ENCODE assay signal across 8 cellular contexts in genomic region chr1:167713330-167714081, GRCh38. TPM values are rescaled to one million over a fixed set of nuclear protein-coding genes. Genes with fewer than 3 reads are reported as not detected.
DNase-seq lines count a peak whose midpoint lies in the region; ATAC-seq and TF ChIP-seq lines count a peak whose summit lies in the region.

No MANE protein-coding gene starts in this region.

- H3K18ac ChIP-seq in trophoblast cell (ENCODE audit: low read length): peak overlapping the region; percentile 7

- peak overlapping the region; percentile 74 for H3K4me2 ChIP-seq in trophoblast cell (ENCODE audit: low read length)

- ATAC-seq in activated CD8-positive, alpha-beta T cell treated with anti-CD3 and anti-CD28 coated beads, Interleukin-2, amount 10 ng/mL, durations not matched to agents 7 days and 5 days: no peak
- no peak for ATAC-seq in HG03135 (IDR thresholded peaks at IDR 0.05; ENCODE audit: unreplicated experiment)
- no peak for ATAC-seq in GM18909 (IDR thresholded peaks at IDR 0.05; ENCODE audit: poor library complexity, unreplicated experiment)

- H3K36me3 ChIP-seq in HUES6 (ENCODE audit: control insufficient read depth, insufficient read depth, low read length) (no peaks in the 10 kb centered on the region), trophoblast cell (ENCODE audit: control insufficient read depth in 1 of 2, insufficient read depth in 2 of 2, low read length in 2 of 2) (no peaks in the 10 kb centered on the region)

- no peak for TF ChIP-seq CTCF in AG04449 (IDR thresholded peaks at IDR 0.05; ENCODE audit: insufficient read depth, low read length, missing control alignments)
- no peak for TF ChIP-seq CTCF in fibroblast of pulmonary artery (IDR thresholded peaks at IDR 0.05; ENCODE audit: low read length, missing control alignments)

- peak overlapping the region; percentile 21 for H2BK120ac ChIP-seq in trophoblast cell (ENCODE audit: insufficient read depth, low read length, poor library complexity)

- peak overlapping the region; percentile 37 for H3K14ac ChIP-seq in trophoblast cell (ENCODE audit: low read length)

- H4K12ac ChIP-seq in trophoblast cell (ENCODE audit: low read depth, low read length): no peak overlapping the region

- no peak overlapping the region for H2AK5ac ChIP-seq in trophoblast cell (ENCODE audit: low read length)

- H3K27me3 ChIP-seq in HUES6 (ENCODE audit: control insufficient read depth, insufficient read depth, low read length) (peaks cover 21% of the 10 kb centered on the region), trophoblast cell (ENCODE audit: insufficient read depth, low read length) (no peaks in the 10 kb centered on the region)

- H3K79me2 ChIP-seq in trophoblast cell (ENCODE audit: control insufficient read depth, insufficient read depth, low read length, poor library complexity): peaks cover 5% of the 10 kb centered on the region

- H3K9me3 ChIP-seq in HUES6 (ENCODE audit: control insufficient read depth, insufficient read depth, low read depth, low read length) (no peaks in the 10 kb centered on the region), trophoblast cell (ENCODE audit: insufficient read depth, low read depth, low read length) (no peaks in the 10 kb centered on the region)

- POLR2A ChIA-PET in AG04449 (lab: Yijun Ruan, JAX): interaction anchor here (0.9 kb wide), 1 partner anchor 8 kb away, joined by 3 read pairs; the partner anchor contains the start of gene MPZL1
- POLR2A ChIA-PET in activated CD8-positive, alpha-beta T cell treated with anti-CD3 and anti-CD28 coated beads, Interleukin-2, amount 10 ng/mL, durations not matched to agents 7 days and 5 days (lab: Charles Lee): interaction anchor here (0.8 to 2.8 kb wide), 4 partner anchors 82 to 494 kb away, joined by 3 to 15 read pairs (median 6); partner anchors contain the start of genes DCAF6 and MPC2

- H3K4ac ChIP-seq in trophoblast cell (ENCODE audit: low read depth, low read length): no peak overlapping the region

- peaks cover 17% of the 10 kb centered on the region for H3K79me1 ChIP-seq in trophoblast cell (ENCODE audit: low read length)

- H4K8ac ChIP-seq in trophoblast cell (ENCODE audit: low read depth, low read length): peak overlapping the region; percentile 32

- H3K4me3 Mint-ChIP-seq in activated CD8-positive, alpha-beta T cell treated with anti-CD3 and anti-CD28 coated beads, Interleukin-2, amount 10 ng/mL, durations not matched to agents 7 days and 5 days: peak overlapping the region; percentile 91

- peaks cover 10% of the 10 kb centered on the region for H3K4me1 ChIP-seq in HUES6 (ENCODE audit: control insufficient read depth, insufficient read depth, low read length)
- peaks cover 14% of the 10 kb centered on the region in 2 experiments for H3K4me1 ChIP-seq in trophoblast cell (ENCODE audit: control insufficient read depth in 1 of 2, insufficient read depth in 2 of 2, low read length in 2 of 2)

- peak overlapping the region; percentile 15 for H4K91ac ChIP-seq in trophoblast cell (ENCODE audit: low read depth, low read length)

- H3K4me3 ChIP-seq in AG04449 (ENCODE audit: low read depth, low read length): peak overlapping the region; percentile 99
- H3K4me3 ChIP-seq in HUES6 (ENCODE audit: low read depth, low read length): peak overlapping the region; percentile 84
- peak overlapping the region; percentile 79 for H3K4me3 ChIP-seq in fibroblast of pulmonary artery (replicated peaks; ENCODE audit: low read depth, low read length)
- peak overlapping the region; percentile 86 for H3K4me3 ChIP-seq in trophoblast cell (ENCODE audit: low read depth, low read length)

- peak overlapping the region; percentile 55 for H3K23ac ChIP-seq in trophoblast cell (ENCODE audit: low read length)

- H3K36me3 Mint-ChIP-seq in activated CD8-positive, alpha-beta T cell treated with anti-CD3 and anti-CD28 coated beads, Interleukin-2, amount 10 ng/mL, durations not matched to agents 7 days and 5 days (ENCODE audit: low read depth): peaks cover 7% of the 10 kb centered on the region

- no peak overlapping the region for H2BK5ac ChIP-seq in trophoblast cell (ENCODE audit: low read depth, low read length, poor library complexity)

- H3K4me1 Mint-ChIP-seq in activated CD8-positive, alpha-beta T cell treated with anti-CD3 and anti-CD28 coated beads, Interleukin-2, amount 10 ng/mL, durations not matched to agents 7 days and 5 days (ENCODE audit: low read depth): peaks cover 28% of the 10 kb centered on the region

- H3K27me3 Mint-ChIP-seq in activated CD8-positive, alpha-beta T cell treated with anti-CD3 and anti-CD28 coated beads, Interleukin-2, amount 10 ng/mL, durations not matched to agents 7 days and 5 days (ENCODE audit: low read depth): peaks cover 11% of the 10 kb centered on the region

- CTCF ChIA-PET in AG04449 (lab: Yijun Ruan, JAX): interaction anchor here (0.7 to 4.9 kb wide), 7 partner anchors 11 to 372 kb away, joined by 3 to 26 read pairs (median 3); no protein-coding TSS in a partner anchor
- CTCF ChIA-PET in activated CD8-positive, alpha-beta T cell treated with anti-CD3 and anti-CD28 coated beads, Interleukin-2, amount 10 ng/mL, durations not matched to agents 7 days and 5 days (lab: Charles Lee): interaction anchor here (0.8 to 5.3 kb wide), 10 partner anchors 10 to 494 kb away, joined by 3 to 35 read pairs (median 12); no protein-coding TSS in a partner anchor

- peak overlapping the region; percentile 80 for H3K27ac Mint-ChIP-seq in activated CD8-positive, alpha-beta T cell treated with anti-CD3 and anti-CD28 coated beads, Interleukin-2, amount 10 ng/mL, durations not matched to agents 7 days and 5 days

- peak overlapping the region; percentile 5 for H2BK12ac ChIP-seq in trophoblast cell (ENCODE audit: low read length)

- peak overlapping the region; percentile 77 for H2AFZ ChIP-seq in trophoblast cell (ENCODE audit: insufficient read depth, low read length, poor library complexity)

- H3K9ac ChIP-seq in HUES6 (ENCODE audit: low read length) (peak overlapping the region; percentile 79), trophoblast cell (ENCODE audit: low read length) (peak overlapping the region; percentile 6)

- no CpG with 5 or more reads among the region's 31 CpGs for WGBS in trophoblast cell (ENCODE audit: extremely low coverage, insufficient coverage, insufficient read length)

- no peaks in the 10 kb centered on the region for H3K9me3 Mint-ChIP-seq in activated CD8-positive, alpha-beta T cell treated with anti-CD3 and anti-CD28 coated beads, Interleukin-2, amount 10 ng/mL, durations not matched to agents 7 days and 5 days (ENCODE audit: insufficient read depth)

- no peak for DNase-seq in AG04449 (ENCODE audit: low read depth, low spot score)
- peak; percentile 35 for DNase-seq in activated CD8-positive, alpha-beta T cell treated with anti-CD3 and anti-CD28 coated beads, Interleukin-2, amount 10 ng/mL, durations not matched to agents 7 days and 5 days
- peak; percentile 40 for DNase-seq in fibroblast of pulmonary artery (ENCODE audit: low read depth)
- DNase-seq in trophoblast cell: peak in 1 of 2 donors; percentile 56
- no peak for DNase-seq in H4 (ENCODE audit: low spot score)

- H3K27ac ChIP-seq in HUES6 (ENCODE audit: low read depth, low read length) (no peak overlapping the region), trophoblast cell (ENCODE audit: low read depth, low read length) (peak overlapping the region; percentile 0)

RNA-seq across cellular contexts. Expression of gene MPZL1, which starts 8.3 kb away (rescaled TPM):
- total RNA-seq in activated CD8-positive, alpha-beta T cell treated with anti-CD3 and anti-CD28 coated beads, Interleukin-2, amount 10 ng/mL, durations not matched to agents 7 days and 5 days: 10 to 100 TPM; 12.5 to 13.6 TPM
- polyA plus RNA-seq in trophoblast cell (2013): 335 and 346 TPM in 2 replicates
- total RNA-seq in H4 (2014; rRNA removed; shearing (Covaris generic)): 59.2 and 76.5 TPM in 2 replicates

Comparison
In these comparisons a context has a peak if more than half of its experiments do, and no peak if none do; other contexts are left out.
1. DNase-seq: peak in activated CD8-positive, alpha-beta T cell treated with anti-CD3 and anti-CD28 coated beads, Interleukin-2, amount 10 ng/mL, durations not matched to agents 7 days and 5 days (single experiment) and fibroblast of pulmonary artery (single experiment); none in AG04449 (single experiment) and H4 (single experiment).
2. Peak in every context shown above with its lines, with median percentiles within 50 percentile points of each other: H3K4me3 ChIP-seq.